29 cellular contexts compared by ENCODE assay signal in the genomic region with DNA sequence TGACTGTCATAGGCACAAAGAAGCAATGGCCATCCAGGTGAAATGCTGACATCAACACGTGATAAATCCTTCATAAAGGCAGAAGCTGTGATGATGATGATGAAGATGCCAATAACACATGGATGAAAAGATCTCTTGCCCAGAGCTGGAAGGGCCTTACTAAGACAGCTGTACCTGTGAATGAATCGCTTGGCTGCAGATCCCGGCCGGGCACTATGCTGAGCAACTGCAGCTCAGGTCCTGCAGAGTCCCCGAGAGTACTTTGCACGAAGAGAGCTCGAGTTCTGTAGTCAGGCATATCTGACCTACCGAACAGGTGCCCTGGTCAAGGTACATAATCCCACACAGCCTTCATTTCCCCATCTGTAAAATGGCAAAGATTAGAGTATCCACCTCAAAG. TPM values are rescaled to one million over a fixed set of nuclear protein-coding genes. Genes with fewer than 3 reads are reported as not detected.
"Had no signal": no experiment of that assay in that cellular context is flagged by ENCODE, and none has a peak within 500 bp of the region (broad histone marks: within the 10 kb centered on the region; RNA-seq: fewer than 3 reads in every experiment).

No MANE protein-coding gene starts in this region.

- H3K36me3 Mint-ChIP-seq: activated naive CD4-positive, alpha-beta T cell treated with anti-CD3 and anti-CD28 coated beads, Interleukin-2, amount 10 ng/mL, durations not matched to agents 7 days and 5 days; activated naive CD8-positive, alpha-beta T cell treated with anti-CD3 and anti-CD28 coated beads, Interleukin-2, amount 10 ng/mL, durations not matched to agents 7 days and 5 days had no signal

- H3K4me3 ChIP-seq: body of pancreas, breast epithelium, cardiac muscle cell, esophagus muscularis mucosa, gastrocnemius medialis, heart left ventricle had no signal

- H3K27ac Mint-ChIP-seq: activated CD4-positive, alpha-beta memory T cell treated with anti-CD3 and anti-CD28 coated beads, Interleukin-2, amount 10 ng/mL, durations not matched to agents 7 days and 5 days; activated CD4-positive, alpha-beta T cell treated with anti-CD3 and anti-CD28 coated beads, Interleukin-2, amount 10 ng/mL, durations not matched to agents 7 days and 5 days; activated naive CD4-positive, alpha-beta T cell treated with anti-CD3 and anti-CD28 coated beads, Interleukin-2, amount 10 ng/mL, durations not matched to agents 7 days and 5 days; activated naive CD4-positive, alpha-beta T cell treated with anti-CD3 and anti-CD28 coated beads, Interleukin-2, amount 50 U/mL, for 72 hours; activated naive CD8-positive, alpha-beta T cell treated with anti-CD3 and anti-CD28 coated beads, Interleukin-2, amount 10 ng/mL, durations not matched to agents 7 days and 5 days; activated T-cell treated with anti-CD3 and anti-CD28 coated beads, Interleukin-2, amount 50 U/mL, for 24 hours; activated T-cell treated with anti-CD3 and anti-CD28 coated beads, Interleukin-2, amount 50 U/mL, for 72 hours; effector memory CD8-positive, alpha-beta T cell; WTC11 had no signal

- H3K27me3 ChIP-seq: body of pancreas, breast epithelium, cardiac muscle cell, gastrocnemius medialis, heart left ventricle had no signal

- H3K4me1 Mint-ChIP-seq: activated CD4-positive, alpha-beta memory T cell treated with anti-CD3 and anti-CD28 coated beads, Interleukin-2, amount 10 ng/mL, durations not matched to agents 7 days and 5 days; activated CD4-positive, alpha-beta T cell treated with anti-CD3 and anti-CD28 coated beads, Interleukin-2, amount 10 ng/mL, durations not matched to agents 7 days and 5 days; activated naive CD4-positive, alpha-beta T cell treated with anti-CD3 and anti-CD28 coated beads, Interleukin-2, amount 10 ng/mL, durations not matched to agents 7 days and 5 days; activated naive CD8-positive, alpha-beta T cell treated with anti-CD3 and anti-CD28 coated beads, Interleukin-2, amount 10 ng/mL, durations not matched to agents 7 days and 5 days; central memory CD8-positive, alpha-beta T cell had no signal

- DNase-seq: activated CD4-positive, alpha-beta memory T cell treated with anti-CD3 and anti-CD28 coated beads, Interleukin-2, amount 10 ng/mL, durations not matched to agents 7 days and 5 days; activated CD4-positive, alpha-beta T cell treated with anti-CD3 and anti-CD28 coated beads for 1 hour; activated CD4-positive, alpha-beta T cell treated with anti-CD3 and anti-CD28 coated beads for 4 hours; activated CD4-positive, alpha-beta T cell treated with anti-CD3 and anti-CD28 coated beads, Interleukin-2, amount 10 ng/mL, durations not matched to agents 7 days and 5 days; activated CD4-positive, alpha-beta T cell treated with anti-CD3 and anti-CD28 coated beads, Interleukin-2, amount 50 U/mL, for 4 hours; activated CD8-positive, alpha-beta memory T cell treated with anti-CD3 and anti-CD28 coated beads, Interleukin-2, amount 50 U/mL, for 48 hours; activated gamma-delta T cell; activated naive CD4-positive, alpha-beta T cell; activated naive CD4-positive, alpha-beta T cell treated with anti-CD3 and anti-CD28 coated beads, Interleukin-2, amount 10 ng/mL, durations not matched to agents 7 days and 5 days; activated naive CD8-positive, alpha-beta T cell treated with anti-CD3 and anti-CD28 coated beads, Interleukin-2, amount 10 ng/mL, durations not matched to agents 7 days and 5 days; activated T-cell treated with anti-CD3 and anti-CD28 coated beads for 4 hours; activated T-cell treated with anti-CD3 and anti-CD28 coated beads, Interleukin-2, amount 50 U/mL, for 24 hours; activated T-cell treated with anti-CD3 and anti-CD28 coated beads, Interleukin-2, amount 50 U/mL, for 72 hours; aorta; body of pancreas; effector memory CD8-positive, alpha-beta T cell; erythroblast; foreskin keratinocyte; gastrocnemius medialis; glutamatergic neuron; heart left ventricle; T-helper 2 cell had no signal

- H3K4me3 Mint-ChIP-seq: activated CD4-positive, alpha-beta memory T cell treated with anti-CD3 and anti-CD28 coated beads, Interleukin-2, amount 10 ng/mL, durations not matched to agents 7 days and 5 days; activated CD4-positive, alpha-beta T cell treated with anti-CD3 and anti-CD28 coated beads, Interleukin-2, amount 10 ng/mL, durations not matched to agents 7 days and 5 days; activated naive CD4-positive, alpha-beta T cell treated with anti-CD3 and anti-CD28 coated beads, Interleukin-2, amount 10 ng/mL, durations not matched to agents 7 days and 5 days; activated naive CD8-positive, alpha-beta T cell treated with anti-CD3 and anti-CD28 coated beads, Interleukin-2, amount 10 ng/mL, durations not matched to agents 7 days and 5 days; activated T-cell treated with anti-CD3 and anti-CD28 coated beads, Interleukin-2, amount 50 U/mL, for 24 hours; activated T-cell treated with anti-CD3 and anti-CD28 coated beads, Interleukin-2, amount 50 U/mL, for 72 hours; central memory CD8-positive, alpha-beta T cell; effector memory CD8-positive, alpha-beta T cell; WTC11 had no signal

- H3K27ac ChIP-seq: breast epithelium, cardiac muscle cell, esophagus muscularis mucosa, foreskin keratinocyte, gastrocnemius medialis, heart left ventricle, VCaP had no signal

RNA-seq across cellular contexts. Expression of gene PGBD5, which starts 48.8 kb away (rescaled TPM):
- total RNA-seq: activated CD4-positive, alpha-beta memory T cell treated with anti-CD3 and anti-CD28 coated beads, Interleukin-2, amount 10 ng/mL, durations not matched to agents 7 days and 5 days; activated CD4-positive, alpha-beta T cell treated with anti-CD3 and anti-CD28 coated beads, Interleukin-2, amount 10 ng/mL, durations not matched to agents 7 days and 5 days; activated naive CD8-positive, alpha-beta T cell treated with anti-CD3 and anti-CD28 coated beads, Interleukin-2, amount 10 ng/mL, durations not matched to agents 7 days and 5 days had no signal
